Comparison of ENCODE assay signal across 18 cellular contexts in genomic region chr7:105713488-105714465, GRCh38.
DNase-seq lines count a peak whose midpoint lies in the region; ATAC-seq and TF ChIP-seq lines count a peak whose summit lies in the region.
"Had no signal": no experiment of that assay in that cellular context is flagged by ENCODE, and none has a peak within 500 bp of the region (broad histone marks: within the 10 kb centered on the region; RNA-seq: fewer than 3 reads in every experiment).

No MANE protein-coding gene starts in this region.

- H2BK20ac ChIP-seq in IMR-90 (ENCODE audit: low read depth, low read length), result no peak overlapping the region

- H3K9me1 ChIP-seq in IMR-90 (ENCODE audit: insufficient read depth, low read length), result no peaks in the 10 kb centered on the region

- H3K4ac ChIP-seq in IMR-90 (ENCODE audit: low read depth, low read length), result no peak overlapping the region

- no peak overlapping the region for H3K18ac ChIP-seq in IMR-90 (ENCODE audit: low read depth, low read length)

- dilution Hi-C loops in IMR-90 (cut with HindIII; ENCODE audit: low sequenced_read_pairs, unreplicated experiment), result no loop called here

- TF ChIP-seq RAD21 in IMR-90 (IDR thresholded peaks at IDR 0.05; ENCODE audit: low read length), result no peak

- H2BK5ac ChIP-seq in IMR-90 (ENCODE audit: low read depth, low read length, poor library complexity, severe bottlenecking), result no peak overlapping the region

- H3K27me3 ChIP-seq in BJ (ENCODE audit: control insufficient read depth, insufficient read depth, low read length) (no peaks in the 10 kb centered on the region), IMR-90 (ENCODE audit: control insufficient read depth, insufficient read depth, low read length) (no peaks in the 10 kb centered on the region)
- H3K27me3 ChIP-seq: brain microvascular endothelial cell, testis had no signal

- H3K9ac ChIP-seq in IMR-90 (ENCODE audit: low read depth, low read length), result no peak overlapping the region

- no peak overlapping the region for H2BK15ac ChIP-seq in IMR-90 (ENCODE audit: low read depth, low read length)

- no peak overlapping the region for H3K23ac ChIP-seq in IMR-90 (ENCODE audit: low read depth, low read length)

- H4K91ac ChIP-seq in IMR-90 (ENCODE audit: insufficient read depth, low read depth, low read length), result no peak overlapping the region

- peaks cover 9% of the 10 kb centered on the region for H3K9me3 ChIP-seq in IMR-90 (ENCODE audit: control insufficient read depth, insufficient read depth, low read length)
- H3K9me3 ChIP-seq: testis had no signal

- no peak for TF ChIP-seq POLR2A in IMR-90 (IDR thresholded peaks at IDR 0.05; ENCODE audit: low read depth, low read length)

- BruUV-seq in IMR-90 (replicated peaks; lab: Mats Ljungman, UMichigan), result no TSS peak

- no peak overlapping the region for H3K56ac ChIP-seq in IMR-90 (ENCODE audit: extremely low read depth, insufficient read depth, low read length)

- 58% methylated on average over 2 of the region's 6 CpGs; no CpG with 5 or more reads in 1 of the 2 experiments for WGBS in IMR-90 (ENCODE audit: extremely low coverage in 2 of 2, insufficient read length in 1 of 2), 2 experiments

- no peak overlapping the region for H3K4me2 ChIP-seq in IMR-90 (ENCODE audit: low read depth, low read length)

- ATAC-seq in IMR-90 (ENCODE audit: low read depth) (peak; percentile 75), HG02610 (IDR thresholded peaks at IDR 0.05; ENCODE audit: unreplicated experiment) (no peak), HG03025 (IDR thresholded peaks at IDR 0.05; ENCODE audit: low FRiP score, unreplicated experiment) (no peak), HG02642 (IDR thresholded peaks at IDR 0.05; ENCODE audit: poor library complexity, unreplicated experiment) (no peak)
- ATAC-seq: activated CD4-positive, CD25-positive, alpha-beta regulatory T cell treated with anti-CD3 and anti-CD28 coated beads, Interleukin-2, amount 50 U/mL, for 24 hours; T-helper 17 cell had no signal

- no peak overlapping the region for H3K27ac ChIP-seq in IMR-90 (ENCODE audit: insufficient read depth, low read length)
- H3K27ac ChIP-seq: brain microvascular endothelial cell, C4-2B, testis had no signal

- H2AK9ac ChIP-seq in IMR-90 (replicated peaks; ENCODE audit: low read depth, low read length, poor library complexity), result no peak overlapping the region

- H4K5ac ChIP-seq in IMR-90 (ENCODE audit: low read depth, low read length), result no peak overlapping the region

- TF ChIP-seq CTCF in BJ (IDR thresholded peaks at IDR 0.05; ENCODE audit: insufficient read depth, low read depth, low read length), result peak; percentile 26; the same call in 1 of the 2 replicates
- no peak for TF ChIP-seq CTCF in IMR-90 (conservative IDR thresholded peaks at IDR 0.05; ENCODE audit: low read depth, low read length)
- no peak for TF ChIP-seq CTCF in choroid plexus epithelial cell (conservative IDR thresholded peaks at IDR 0.05; ENCODE audit: low read depth, low read length)

- H4K8ac ChIP-seq in IMR-90 (ENCODE audit: low read depth in 2 of 2, low read length in 2 of 2), result no peak overlapping the region

- no peaks in the 10 kb centered on the region; a peak in 1 of 4 replicates for H3K79me1 ChIP-seq in IMR-90 (ENCODE audit: low read depth in 1 of 2, low read length in 2 of 2)

- H2AFZ ChIP-seq in IMR-90 (replicated peaks; ENCODE audit: low read length, poor library complexity), result no peak overlapping the region

- H2AK5ac ChIP-seq in IMR-90 (ENCODE audit: low read depth, low read length), result no peak overlapping the region

- no peak overlapping the region for H3K4me3 ChIP-seq in BJ (ENCODE audit: low read depth, low read length)
- H3K4me3 ChIP-seq in IMR-90 (ENCODE audit: insufficient read depth, low read depth, low read length), result no peak overlapping the region
- H3K4me3 ChIP-seq in choroid plexus epithelial cell (ENCODE audit: low read depth, low read length), result no peak overlapping the region
- H3K4me3 ChIP-seq: testis had no signal

- peaks cover 2% of the 10 kb centered on the region; the same call in 1 of the 2 replicates for H3K4me1 ChIP-seq in IMR-90 (ENCODE audit: control insufficient read depth, insufficient read depth, low read length)

- no peak overlapping the region for H3K14ac ChIP-seq in IMR-90 (replicated peaks; ENCODE audit: low read depth, low read length)

- no peaks in the 10 kb centered on the region for H3K36me3 ChIP-seq in BJ (ENCODE audit: control insufficient read depth, insufficient read depth, low read length)
- no peaks in the 10 kb centered on the region for H3K36me3 ChIP-seq in IMR-90 (ENCODE audit: control insufficient read depth, insufficient read depth, low read length)
- H3K36me3 ChIP-seq: brain microvascular endothelial cell had no signal

- no peaks in the 10 kb centered on the region for H4K20me1 ChIP-seq in IMR-90 (ENCODE audit: insufficient read depth, low read length)

- POLR2A ChIA-PET in BJ (lab: Charles Lee), result no interaction called here
- POLR2A ChIA-PET in IMR-90 (lab: Charles Lee; ENCODE audit: unreplicated experiment), result no interaction called here

- in situ Hi-C loops in IMR-90 (cut with MboI; ENCODE audit: low sequenced_read_pairs), result no loop called here

- intact Hi-C loops in IMR-90 (cut with micrococcal nuclease), result no loop called here

- no peak overlapping the region for H2BK120ac ChIP-seq in IMR-90 (ENCODE audit: low read depth, low read length)

- CTCF ChIA-PET in BJ (lab: Yijun Ruan, JAX) (interaction anchor here (0.7 to 1.4 kb wide), 6 partner anchors 11 to 328 kb away, joined by 3 read pairs; no protein-coding TSS in a partner anchor), IMR-90 (lab: Yijun Ruan, JAX) (interaction anchor here (0.7 to 0.8 kb wide), 2 partner anchors 24 to 1869 kb away, joined by 3 read pairs; no protein-coding TSS in a partner anchor)

- no peak for DNase-seq in BJ (ENCODE audit: low read depth)
- DNase-seq in IMR-90, result no peak
- peak; percentile 21 for DNase-seq in choroid plexus epithelial cell (ENCODE audit: low read depth)
- peak; percentile 32 for DNase-seq in hepatic stellate cell (ENCODE audit: low spot score)
- no peak for DNase-seq in D341Med (ENCODE audit: low spot score)
- DNase-seq: activated naive CD4-positive, alpha-beta T cell treated with Interleukin-2 at 50 U/mL for 16 hours; brain microvascular endothelial cell; DND-41; NCI-H748 treated with DMSO at 0.1 percent for 48 hours; RPMI8226; stimulated activated CD4-positive, alpha-beta T cell treated with anti-CD3 and anti-CD28 coated beads, Interleukin-2, amount 100 ng/mL, for 24 hours; T-helper 17 cell; testis had no signal

TF ChIP-seq in IMR-90, 13 proteins besides CTCF, POLR2A, EP300 and RAD21:
- no peak for TF ChIP-seq RFX5 (IDR thresholded peaks at IDR 0.05; ENCODE audit: low read depth, low read length)
- TF ChIP-seq RCOR1 (IDR thresholded peaks at IDR 0.05; ENCODE audit: insufficient replicate concordance, low read length), result no peak

Comparison
In these comparisons a context has a peak if more than half of its experiments do, and no peak if none do; other contexts are left out.
1. DNase-seq: peak in choroid plexus epithelial cell (single experiment) and hepatic stellate cell (single experiment); none in BJ (single experiment), IMR-90 (single experiment) and D341Med (single experiment).